Comparison of ENCODE assay signal across 8 cellular contexts in the genomic region with DNA sequence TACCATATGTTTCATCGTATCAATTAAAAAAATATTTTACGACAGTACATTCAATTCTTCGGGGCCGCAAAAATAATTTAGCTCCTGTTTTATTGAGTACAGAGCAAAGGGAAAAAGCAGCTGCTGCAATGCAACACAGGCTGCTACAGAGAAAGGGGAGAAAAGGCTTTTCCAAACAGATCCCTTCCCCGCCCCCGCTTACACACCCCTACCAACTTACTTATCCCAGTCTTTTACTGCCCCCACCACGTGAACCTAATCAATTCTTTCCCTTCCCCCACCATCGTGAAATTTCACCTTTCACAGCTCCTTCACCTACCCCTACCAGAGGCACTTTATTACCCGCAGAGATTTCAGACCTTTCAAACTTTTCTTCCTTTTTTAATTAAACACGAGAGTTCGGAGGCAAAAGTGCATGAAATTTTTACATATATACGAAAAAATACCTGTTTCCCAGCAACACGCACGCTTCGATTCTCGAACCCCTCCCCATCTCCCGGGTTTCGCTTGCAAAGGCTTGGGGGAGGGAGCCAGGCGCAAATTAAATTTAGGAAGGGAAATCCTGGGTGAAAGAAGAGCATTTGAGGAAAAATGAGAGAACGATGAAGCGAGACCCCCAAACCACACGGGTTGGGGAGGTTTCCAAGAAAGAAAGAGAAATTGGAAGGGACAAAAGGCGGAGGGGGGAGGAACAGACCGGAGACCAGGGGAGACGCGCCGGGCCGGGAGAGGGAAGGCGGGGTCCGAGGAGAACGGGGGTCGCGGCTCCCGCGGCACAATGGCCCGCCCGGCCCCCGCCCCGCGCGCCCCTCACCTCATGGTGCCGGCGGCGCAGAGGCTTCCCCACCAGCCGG. TPM values are rescaled to one million over a fixed set of nuclear protein-coding genes. Genes with fewer than 3 reads are reported as not detected.
DNase-seq lines count a peak whose midpoint lies in the region; ATAC-seq and TF ChIP-seq lines count a peak whose summit lies in the region.

No MANE protein-coding gene starts in this region.

- no peaks in the 10 kb centered on the region for H3K36me3 ChIP-seq in lung (ENCODE audit: control insufficient read depth in 2 of 2, insufficient read depth in 2 of 2, low read length in 2 of 2)
- no peaks in the 10 kb centered on the region for H3K36me3 ChIP-seq in transverse colon

- TF ChIP-seq EP300 in transverse colon (IDR thresholded peaks at IDR 0.05; ENCODE audit: low read depth), result no peak

- H3K4me1 ChIP-seq in lung (ENCODE audit: control insufficient read depth in 2 of 2, insufficient read depth in 2 of 2, low read length in 2 of 2) (peaks cover 0 to 21% of the 10 kb centered on the region in 2 donors), transverse colon (peaks cover 0 to 28% (median 4%) of the 10 kb centered on the region in 4 donors)

- H3K4me3 ChIP-seq in GM12875 (ENCODE audit: low read depth, low read length), result peak overlapping the region; percentile 12
- peak overlapping the region; percentile 87 for H3K4me3 ChIP-seq in choroid plexus epithelial cell (ENCODE audit: low read depth, low read length)
- H3K4me3 ChIP-seq in lung, result peak overlapping the region; percentile 93
- H3K4me3 ChIP-seq in transverse colon, result peak overlapping the region; percentile 63 to 97 (median 84)

- TF ChIP-seq CTCF in GM12875 (IDR thresholded peaks at IDR 0.05; ENCODE audit: borderline replicate concordance, insufficient read depth, low read depth, low read length) (no peak), choroid plexus epithelial cell (conservative IDR thresholded peaks at IDR 0.05; ENCODE audit: low read depth, low read length) (no peak), lung (IDR thresholded peaks at IDR 0.05; ENCODE audit: control extremely low read depth, extremely low read depth) (no peak), transverse colon (IDR thresholded peaks at IDR 0.05) (peak in 1 of 5 experiments; percentile 8)

- H3K9me3 ChIP-seq in lung (ENCODE audit: control insufficient read depth in 2 of 2, insufficient read depth in 1 of 2, low read length in 1 of 2), result peaks cover 0 to 1% of the 10 kb centered on the region in 2 donors
- no peaks in the 10 kb centered on the region for H3K9me3 ChIP-seq in transverse colon

- ATAC-seq in lung (ENCODE audit: insufficient read depth, low FRiP score) (no peak), HG03342 (IDR thresholded peaks at IDR 0.05; ENCODE audit: unreplicated experiment) (no peak)

- H3K27me3 ChIP-seq in lung (ENCODE audit: control insufficient read depth, insufficient read depth) (no peaks in the 10 kb centered on the region), transverse colon (no peaks in the 10 kb centered on the region)

- intact Hi-C loops in transverse colon (cut with DNase I; ENCODE audit: low total_unique reads), result loop anchor here (5.0 to 10.0 kb wide), 2 partner anchors 125 to 167 kb away; a partner anchor contains a TSS

- WGBS in lung, 2 donors, result 3 to 4% methylated on average over 36 to 45 of the region's 45 CpGs
- 3% methylated on average over 21 to 45 of the region's 45 CpGs for WGBS in transverse colon (ENCODE audit: low coverage in 1 of 2), 2 donors

- in situ Hi-C loops in transverse colon (cut with MboI; ENCODE audit: low pct_ligation_motif_present in 1 of 4, low pct_unique_long_range_greater_than_20kb in 1 of 4, low sequenced_read_pairs in 3 of 4), result no loop called here

- H3K27ac ChIP-seq in lung (ENCODE audit: low read depth in 1 of 2, low read length in 1 of 2) (peak overlapping the region; percentile 91 to 97), transverse colon (peak overlapping the region; percentile 91 to 95 (median 94))

- peak; percentile 59 for DNase-seq in A172 (ENCODE audit: low spot score)
- DNase-seq in NCI-H774 (lab: John Stamatoyannopoulos, UW), result peak; percentile 22
- peak; percentile 45 for DNase-seq in choroid plexus epithelial cell (ENCODE audit: low read depth)
- DNase-seq in lung (ENCODE audit: low spot score), result no peak
- no peak for DNase-seq in transverse colon
- no peak for DNase-seq in stimulated activated CD4-positive, alpha-beta T cell treated with anti-CD3 and anti-CD28 coated beads, Interleukin-4, amount 100 ng/mL, for 24 hours

- no peak for TF ChIP-seq POLR2A in transverse colon (IDR thresholded peaks at IDR 0.05)

RNA-seq across cellular contexts. Expression of a gene that starts 0.8 kb away (rescaled TPM):
- total RNA-seq in A172 (2014; rRNA removed; shearing (Covaris generic)), result 129 and 155 TPM in 2 replicates
- total RNA-seq in lung (10 to 100 TPM; 75.4 to 89.4 TPM), transverse colon (100 to 1,000 TPM in 1 of 4 donors, 10 to 100 TPM in 3; 14.7 to 140 (median 33.9) TPM)
- polyA plus RNA-seq in lung, result 10 to 100 TPM; 15.5 to 21.5 TPM

Comparison
In these comparisons a context has a peak if more than half of its experiments do, and no peak if none do; other contexts are left out.
1. DNase-seq: peak in A172 (single experiment), NCI-H774 (single experiment) and choroid plexus epithelial cell (single experiment); none in lung (single experiment), transverse colon (single experiment) and stimulated activated CD4-positive, alpha-beta T cell treated with anti-CD3 and anti-CD28 coated beads, Interleukin-4, amount 100 ng/mL, for 24 hours (single experiment).
2. H3K4me3 ChIP-seq: peak in every context shown above with its lines; median percentile 93 in lung; 87 in choroid plexus epithelial cell; 84 in transverse colon; 12 in GM12875.